1 cellular context compared by ENCODE assay signal in the genomic region with DNA sequence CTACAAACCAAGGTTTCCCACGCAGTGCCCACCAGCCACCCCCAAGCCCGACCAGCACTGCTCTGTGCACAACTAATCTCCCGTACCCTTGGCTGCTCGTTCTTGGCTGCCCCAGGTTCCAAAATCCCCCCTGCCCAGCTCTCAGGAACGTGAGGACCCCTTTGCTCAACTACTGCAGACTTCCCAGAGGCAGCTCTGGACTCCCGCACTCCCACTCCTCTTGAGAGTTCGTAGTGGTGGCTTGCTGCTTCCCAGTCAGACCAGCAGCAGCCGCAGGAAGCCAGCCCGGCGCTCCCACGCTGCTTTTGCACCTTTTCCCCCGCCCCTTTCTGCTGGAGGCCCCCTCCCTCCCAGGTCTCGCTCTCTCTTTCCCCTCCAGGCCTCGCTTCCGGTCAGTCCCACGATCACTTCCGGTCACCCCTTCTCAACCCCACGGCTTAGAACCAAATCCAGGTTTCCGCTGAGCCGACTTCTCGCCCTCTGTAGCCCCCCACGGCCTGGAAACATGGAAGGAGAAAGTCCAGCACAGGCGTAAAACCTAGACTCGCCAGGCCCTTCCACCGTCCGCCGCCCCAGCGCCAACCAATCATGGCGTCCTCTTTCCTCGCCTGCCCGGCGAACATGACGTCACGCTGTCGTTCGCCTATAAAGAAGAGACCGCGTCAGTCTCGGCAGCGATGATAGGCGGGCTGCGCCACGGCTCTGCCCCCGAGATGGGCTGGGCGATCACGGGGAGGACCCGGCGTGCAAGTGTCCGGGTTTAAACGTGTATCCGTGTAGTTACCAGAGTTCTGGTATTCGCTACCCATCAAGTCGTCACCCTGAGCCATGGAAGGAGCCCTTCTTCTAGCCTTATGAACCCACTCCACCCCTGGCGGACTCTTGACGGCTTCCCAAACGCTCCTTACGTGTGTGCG.
A peak's percentile ranks its signal among the peaks of the same experiment; 100 is the strongest.
TF ChIP-seq lines count a peak whose summit lies in the region.

A gene with protein sequence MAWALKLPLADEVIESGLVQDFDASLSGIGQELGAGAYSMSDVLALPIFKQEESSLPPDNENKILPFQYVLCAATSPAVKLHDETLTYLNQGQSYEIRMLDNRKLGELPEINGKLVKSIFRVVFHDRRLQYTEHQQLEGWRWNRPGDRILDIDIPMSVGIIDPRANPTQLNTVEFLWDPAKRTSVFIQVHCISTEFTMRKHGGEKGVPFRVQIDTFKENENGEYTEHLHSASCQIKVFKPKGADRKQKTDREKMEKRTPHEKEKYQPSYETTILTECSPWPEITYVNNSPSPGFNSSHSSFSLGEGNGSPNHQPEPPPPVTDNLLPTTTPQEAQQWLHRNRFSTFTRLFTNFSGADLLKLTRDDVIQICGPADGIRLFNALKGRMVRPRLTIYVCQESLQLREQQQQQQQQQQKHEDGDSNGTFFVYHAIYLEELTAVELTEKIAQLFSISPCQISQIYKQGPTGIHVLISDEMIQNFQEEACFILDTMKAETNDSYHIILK (minus strand): TSS at position 621 of the 917 bp plus-strand sequence. CDS start 713 bp downstream, outside the sequence.

TF ChIP-seq in GM12878, 131 proteins besides CTCF, POLR2A, EP300 and RAD21 (continued from another document):
- TF ChIP-seq, protein P1, sequence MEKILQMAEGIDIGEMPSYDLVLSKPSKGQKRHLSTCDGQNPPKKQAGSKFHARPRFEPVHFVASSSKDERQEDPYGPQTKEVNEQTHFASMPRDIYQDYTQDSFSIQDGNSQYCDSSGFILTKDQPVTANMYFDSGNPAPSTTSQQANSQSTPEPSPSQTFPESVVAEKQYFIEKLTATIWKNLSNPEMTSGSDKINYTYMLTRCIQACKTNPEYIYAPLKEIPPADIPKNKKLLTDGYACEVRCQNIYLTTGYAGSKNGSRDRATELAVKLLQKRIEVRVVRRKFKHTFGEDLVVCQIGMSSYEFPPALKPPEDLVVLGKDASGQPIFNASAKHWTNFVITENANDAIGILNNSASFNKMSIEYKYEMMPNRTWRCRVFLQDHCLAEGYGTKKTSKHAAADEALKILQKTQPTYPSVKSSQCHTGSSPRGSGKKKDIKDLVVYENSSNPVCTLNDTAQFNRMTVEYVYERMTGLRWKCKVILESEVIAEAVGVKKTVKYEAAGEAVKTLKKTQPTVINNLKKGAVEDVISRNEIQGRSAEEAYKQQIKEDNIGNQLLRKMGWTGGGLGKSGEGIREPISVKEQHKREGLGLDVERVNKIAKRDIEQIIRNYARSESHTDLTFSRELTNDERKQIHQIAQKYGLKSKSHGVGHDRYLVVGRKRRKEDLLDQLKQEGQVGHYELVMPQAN (conservative IDR thresholded peaks at IDR 0.05) = peak; percentile 37; the same call in 1 of the 2 replicates
- no peak for TF ChIP-seq KLF5 (IDR thresholded peaks at IDR 0.05; ENCODE audit: partially characterized antibody)
- TF ChIP-seq IKZF2 (IDR thresholded peaks at IDR 0.05) = peak; percentile 31 to 41; a peak in 1 of 4 replicates
TF ChIP-seq in GM12878: peak in this region for 50.
